28 cellular contexts compared by ENCODE assay signal in genomic region chr18:7750095-7750663, GRCh38.
DNase-seq lines count a peak whose midpoint lies in the region; ATAC-seq, FAIRE-seq and TF ChIP-seq lines count a peak whose summit lies in the region.
"Had no signal": no experiment of that assay in that cellular context is flagged by ENCODE, and none has a peak within 500 bp of the region (broad histone marks: within the 10 kb centered on the region; RNA-seq: fewer than 3 reads in every experiment).

No MANE protein-coding gene starts in this region.

- no peaks in the 10 kb centered on the region for H3K27me3 ChIP-seq in left ventricle myocardium inferior (ENCODE audit: low read depth)
- H3K27me3 ChIP-seq in right atrium auricular region, result no peaks in the 10 kb centered on the region
- H3K27me3 ChIP-seq in upper lobe of left lung, result no peaks in the 10 kb centered on the region
- H3K27me3 ChIP-seq: uterus had no signal

- no peak overlapping the region for H3K4me3 Mint-ChIP-seq in osteocyte (ENCODE audit: unreplicated experiment)
- H3K4me3 Mint-ChIP-seq in type B pancreatic cell, result no peak overlapping the region
- H3K4me3 Mint-ChIP-seq: activated CD8-positive, alpha-beta memory T cell treated with anti-CD3 and anti-CD28 coated beads, Interleukin-2, amount 10 ng/mL, durations not matched to agents 7 days and 5 days; activated T-cell treated with anti-CD3 and anti-CD28 coated beads, Interleukin-2, amount 50 U/mL, for 4 hours; stimulated activated memory B cell treated with anti-CD40 and anti-IgM and Interleukin-4, amounts not matched to agents 10 μg/mL and 1 μg/mL and 100 μg/mL, for 72 hours; T-helper 1 cell treated with Interleukin-12 subunit alpha and Interleukin-12 subunit beta and Interleukin-4 antibody, amounts not matched to agents 30 μg/mL and 1 μg/mL, for 36 hours had no signal

- 39 to 54% methylated on average over 6 of the region's 6 CpGs for WGBS in upper lobe of left lung, 2 donors

- no peaks in the 10 kb centered on the region for H3K27me3 Mint-ChIP-seq in osteocyte (ENCODE audit: unreplicated experiment)
- H3K27me3 Mint-ChIP-seq in type B pancreatic cell, result no peaks in the 10 kb centered on the region
- H3K27me3 Mint-ChIP-seq: activated CD8-positive, alpha-beta memory T cell treated with anti-CD3 and anti-CD28 coated beads, Interleukin-2, amount 10 ng/mL, durations not matched to agents 7 days and 5 days; stimulated activated memory B cell treated with anti-CD40 and anti-IgM and Interleukin-4, amounts not matched to agents 10 μg/mL and 1 μg/mL and 100 μg/mL, for 72 hours had no signal

- no peak for TF ChIP-seq EP300 in upper lobe of left lung (IDR thresholded peaks at IDR 0.05)

- H3K9me3 ChIP-seq in left ventricle myocardium inferior (replicated peaks) (peaks cover 12% of the 10 kb centered on the region), right atrium auricular region (peaks cover 0 to 14% of the 10 kb centered on the region in 2 donors), kidney (ENCODE audit: control insufficient read depth in 1 of 2, low read length in 2 of 2) (no peaks in the 10 kb centered on the region), upper lobe of left lung (no peaks in the 10 kb centered on the region)
- H3K9me3 ChIP-seq: HAP-1, SK-N-SH, uterus had no signal

- H3K4me3 ChIP-seq in left ventricle myocardium inferior (no peak overlapping the region), right atrium auricular region (no peak overlapping the region), kidney (ENCODE audit: low read length in 2 of 2) (no peak overlapping the region), upper lobe of left lung (no peak overlapping the region)
- H3K4me3 ChIP-seq: HAP-1, uterus had no signal

- H3K36me3 ChIP-seq in left ventricle myocardium inferior (no peaks in the 10 kb centered on the region), right atrium auricular region (no peaks in the 10 kb centered on the region), kidney (ENCODE audit: control insufficient read depth in 1 of 2, insufficient read depth in 2 of 2, low read length in 2 of 2) (no peaks in the 10 kb centered on the region), upper lobe of left lung (no peaks in the 10 kb centered on the region)
- H3K36me3 ChIP-seq: HAP-1, uterus had no signal

- H3K9me3 Mint-ChIP-seq in osteocyte (ENCODE audit: unreplicated experiment), result peaks cover 15% of the 10 kb centered on the region
- peaks cover 12% of the 10 kb centered on the region for H3K9me3 Mint-ChIP-seq in type B pancreatic cell

- H3K27ac ChIP-seq in left ventricle myocardium inferior (replicated peaks) (peak overlapping the region; percentile 66), right atrium auricular region (peak overlapping the region in 1 of 2 donors; percentile 17), kidney (ENCODE audit: low read depth in 2 of 2, low read length in 2 of 2) (peak overlapping the region; percentile 39 to 62), upper lobe of left lung (peak overlapping the region in 3 of 4 donors; percentile 16 to 36 (median 31))
- H3K27ac ChIP-seq: KMS-11 had no signal

- no peak overlapping the region for H3K9ac ChIP-seq in kidney (ENCODE audit: low read length in 2 of 2)
- H3K9ac ChIP-seq: KMS-11, SK-N-SH had no signal

- ATAC-seq in upper lobe of left lung (ENCODE audit: low FRiP score in 2 of 2) (no peak), GM21786 (IDR thresholded peaks at IDR 0.05; ENCODE audit: unreplicated experiment) (no peak)
- ATAC-seq: activated CD8-positive, alpha-beta memory T cell treated with anti-CD3 and anti-CD28 coated beads, Interleukin-2, amount 10 ng/mL, durations not matched to agents 7 days and 5 days; activated T-cell treated with anti-CD3 and anti-CD28 coated beads, Interleukin-2, amount 50 U/mL, for 4 hours; stimulated activated memory B cell treated with anti-CD40 and anti-IgM and Interleukin-4, amounts not matched to agents 10 μg/mL and 1 μg/mL and 100 μg/mL, for 72 hours had no signal

- no peak for FAIRE-seq in kidney (lab: Jason Lieb, UNC)
- FAIRE-seq: A204.1, endometrium had no signal

- H3K27ac Mint-ChIP-seq in osteocyte (ENCODE audit: unreplicated experiment) (peak overlapping the region; percentile 7), type B pancreatic cell (no peak overlapping the region)
- H3K27ac Mint-ChIP-seq: activated CD8-positive, alpha-beta memory T cell treated with anti-CD3 and anti-CD28 coated beads, Interleukin-2, amount 10 ng/mL, durations not matched to agents 7 days and 5 days; stimulated activated memory B cell treated with anti-CD40 and anti-IgM and Interleukin-4, amounts not matched to agents 10 μg/mL and 1 μg/mL and 100 μg/mL, for 72 hours; T-helper 1 cell treated with Interleukin-12 subunit alpha and Interleukin-12 subunit beta and Interleukin-4 antibody, amounts not matched to agents 30 μg/mL and 1 μg/mL, for 36 hours had no signal

- peaks cover 41% of the 10 kb centered on the region for H3K4me1 Mint-ChIP-seq in osteocyte (ENCODE audit: unreplicated experiment)
- peaks cover 26% of the 10 kb centered on the region for H3K4me1 Mint-ChIP-seq in type B pancreatic cell (ENCODE audit: unreplicated experiment)
- H3K4me1 Mint-ChIP-seq: activated CD8-positive, alpha-beta memory T cell treated with anti-CD3 and anti-CD28 coated beads, Interleukin-2, amount 10 ng/mL, durations not matched to agents 7 days and 5 days; stimulated activated memory B cell treated with anti-CD40 and anti-IgM and Interleukin-4, amounts not matched to agents 10 μg/mL and 1 μg/mL and 100 μg/mL, for 72 hours had no signal

- intact Hi-C loops in left ventricle myocardium inferior (cut with micrococcal nuclease), result no loop called here
- intact Hi-C loops in kidney (cut with DNase I), result no loop called here

- no peak for TF ChIP-seq CTCF in left ventricle myocardium inferior (IDR thresholded peaks at IDR 0.05; ENCODE audit: borderline replicate concordance)
- no peak for TF ChIP-seq CTCF in right atrium auricular region (IDR thresholded peaks at IDR 0.05)
- TF ChIP-seq CTCF in kidney (IDR thresholded peaks at IDR 0.05; ENCODE audit: borderline replicate concordance, extremely low read depth, insufficient read depth), result no peak
- TF ChIP-seq CTCF in osteocyte (IDR thresholded peaks at IDR 0.05), result no peak
- no peak for TF ChIP-seq CTCF in upper lobe of left lung (IDR thresholded peaks at IDR 0.05)
- no peak for TF ChIP-seq CTCF in type B pancreatic cell (conservative IDR thresholded peaks at IDR 0.05)

- H3K4me1 ChIP-seq in left ventricle myocardium inferior (peaks cover 88% of the 10 kb centered on the region), right atrium auricular region (peaks cover 0 to 55% of the 10 kb centered on the region in 2 donors), kidney (ENCODE audit: control insufficient read depth in 1 of 2, insufficient read depth in 1 of 2, low read depth in 1 of 2, low read length in 2 of 2) (peaks cover 27 to 48% of the 10 kb centered on the region in 2 donors), upper lobe of left lung (peaks cover 24 to 59% (median 38%) of the 10 kb centered on the region in 4 donors)
- H3K4me1 ChIP-seq: HAP-1 had no signal

- no peak for DNase-seq in left ventricle myocardium inferior
- DNase-seq in right atrium auricular region (ENCODE audit: low spot score), result no peak
- DNase-seq in kidney, result no peak
- no peak for DNase-seq in osteocyte (ENCODE audit: extremely low spot score, unreplicated experiment)
- no peak for DNase-seq in upper lobe of left lung
- no peak for DNase-seq in DMS 273 (lab: John Stamatoyannopoulos, UW; ENCODE audit: unreplicated experiment)
- DNase-seq in type B pancreatic cell (ENCODE audit: extremely low spot score, unreplicated experiment), result no peak
- DNase-seq: activated CD4-positive, alpha-beta T cell treated with anti-CD3 and anti-CD28 coated beads, Interleukin-2, amount 50 U/mL, for 1 hour; activated CD4-positive, CD25-positive, alpha-beta regulatory T cell; activated CD8-positive, alpha-beta memory T cell treated with anti-CD3 and anti-CD28 coated beads, Interleukin-2, amount 10 ng/mL, durations not matched to agents 7 days and 5 days; activated T-cell treated with anti-CD3 and anti-CD28 coated beads, Interleukin-2, amount 50 U/mL, for 4 hours; Calu3; foreskin melanocyte; NCI-H1436; NCI-H2081 treated with DMSO at 0.1 percent for 48 hours; NCI-H2227 treated with DMSO at 0.1 percent for 48 hours; NCI-H526; NK-92 treated with Interleukin-12 subunit alpha and Interleukin-12 subunit beta, amount 100 ng/mL, for 24 hours; SK-N-SH; substantia nigra; uterus had no signal

- H3K36me3 Mint-ChIP-seq in osteocyte (ENCODE audit: unreplicated experiment) (peaks cover 12% of the 10 kb centered on the region), type B pancreatic cell (peaks cover 6% of the 10 kb centered on the region)
- H3K36me3 Mint-ChIP-seq: activated CD8-positive, alpha-beta memory T cell treated with anti-CD3 and anti-CD28 coated beads, Interleukin-2, amount 10 ng/mL, durations not matched to agents 7 days and 5 days; stimulated activated memory B cell treated with anti-CD40 and anti-IgM and Interleukin-4, amounts not matched to agents 10 μg/mL and 1 μg/mL and 100 μg/mL, for 72 hours had no signal

- no peak for TF ChIP-seq POLR2A in upper lobe of left lung (IDR thresholded peaks at IDR 0.05)
